8 cellular contexts compared by ENCODE assay signal in the genomic region with DNA sequence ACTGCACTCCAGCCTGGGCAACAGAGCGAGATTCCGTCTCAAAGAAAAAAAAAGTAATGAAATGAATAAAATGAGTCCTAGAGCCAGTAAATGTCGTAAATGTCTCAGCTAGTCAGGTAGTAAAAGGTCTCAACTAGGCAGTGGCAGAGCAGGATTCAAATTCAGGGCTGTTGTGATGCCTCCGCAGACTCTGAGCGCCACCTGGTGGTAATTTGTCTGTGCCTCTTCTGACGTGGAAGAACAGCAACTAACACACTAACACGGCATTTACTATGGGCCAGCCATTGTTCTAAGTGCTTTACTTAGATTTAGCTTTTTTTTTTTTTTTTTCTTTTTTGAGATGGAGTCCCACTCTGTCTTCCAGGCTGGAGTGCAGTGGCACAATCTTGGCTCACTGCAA. TPM values are rescaled to one million over a fixed set of nuclear protein-coding genes. Genes with fewer than 3 reads are reported as not detected.
DNase-seq lines count a peak whose midpoint lies in the region; ATAC-seq and TF ChIP-seq lines count a peak whose summit lies in the region.

No MANE protein-coding gene starts in this region.

- DNase-seq in HK-2 (ENCODE audit: unreplicated experiment) = peak; percentile 68
- peak; percentile 70 for DNase-seq in activated CD8-positive, alpha-beta memory T cell treated with anti-CD3 and anti-CD28 coated beads, Interleukin-2, amount 50 U/mL, for 24 hours (ENCODE audit: extremely low read depth)
- peak; percentile 82 to 91 for DNase-seq in erythroblast (lab: John Stamatoyannopoulos, UW)
- peak; percentile 68 to 88 (median 84) for DNase-seq in naive thymus-derived CD4-positive, alpha-beta T cell
- DNase-seq in stimulated activated effector memory CD8-positive, alpha-beta T cell treated with anti-CD3 and anti-CD28 coated beads, Interleukin-12 subunit alpha, Interleukin-12 subunit beta, amount 100 ng/mL, for 72 hours (ENCODE audit: low spot score in 2 of 2) = peak; percentile 83 to 90

- CTCF ChIA-PET in naive thymus-derived CD4-positive, alpha-beta T cell (lab: Charles Lee) = interaction anchor here (0.6 to 2.0 kb wide), 20 partner anchors 11 to 573 kb away, joined by 3 to 11 read pairs (median 4); no protein-coding TSS in a partner anchor

- H3K4me3 ChIP-seq in OCI-LY3 (ENCODE audit: low read length) = no peak overlapping the region
- H3K4me3 ChIP-seq in naive thymus-derived CD4-positive, alpha-beta T cell (ENCODE audit: low read length) = no peak overlapping the region

- H3K4me1 ChIP-seq in OCI-LY3 (ENCODE audit: low read length) = no peaks in the 10 kb centered on the region
- H3K4me1 ChIP-seq in naive thymus-derived CD4-positive, alpha-beta T cell (ENCODE audit: control insufficient read depth in 2 of 2, insufficient read depth in 2 of 2, low read length in 2 of 2) = no peaks in the 10 kb centered on the region

- H3K27ac Mint-ChIP-seq in naive thymus-derived CD4-positive, alpha-beta T cell = peak overlapping the region in 4 of 9 donors; percentile 44 to 78 (median 58)
- H3K27ac Mint-ChIP-seq in stimulated activated effector memory CD8-positive, alpha-beta T cell treated with anti-CD3 and anti-CD28 coated beads, Interleukin-12 subunit alpha, Interleukin-12 subunit beta, amount 100 ng/mL, for 72 hours = no peak overlapping the region

- H3K4me2 ChIP-seq in OCI-LY3 (ENCODE audit: low read length) = no peak overlapping the region

- peaks cover 0 to 1% (median 0%) of the 10 kb centered on the region in 11 donors for H3K9me3 Mint-ChIP-seq in naive thymus-derived CD4-positive, alpha-beta T cell
- H3K9me3 Mint-ChIP-seq in stimulated activated effector memory CD8-positive, alpha-beta T cell treated with anti-CD3 and anti-CD28 coated beads, Interleukin-12 subunit alpha, Interleukin-12 subunit beta, amount 100 ng/mL, for 72 hours = no peaks in the 10 kb centered on the region

- H3K9me3 ChIP-seq in OCI-LY3 (ENCODE audit: insufficient read depth, low read length) = no peaks in the 10 kb centered on the region
- H3K9me3 ChIP-seq in naive thymus-derived CD4-positive, alpha-beta T cell (ENCODE audit: control insufficient read depth in 2 of 3, low read length in 3 of 3) = no peaks in the 10 kb centered on the region

- intact Hi-C loops in naive thymus-derived CD4-positive, alpha-beta T cell (cut with micrococcal nuclease) = loop anchor here (1.0 to 2.0 kb wide), 8 partner anchors 17 to 482 kb away; no protein-coding TSS in a partner anchor

- TF ChIP-seq POLR2A in erythroblast (IDR thresholded peaks at IDR 0.05; ENCODE audit: low read length) = no peak

- H2AFZ ChIP-seq in OCI-LY3 (ENCODE audit: low read depth, low read length) = no peak overlapping the region

- H3K27me3 Mint-ChIP-seq in naive thymus-derived CD4-positive, alpha-beta T cell = peaks cover 0 to 29% (median 15%) of the 10 kb centered on the region in 5 donors

- TF ChIP-seq CTCF in C4-2B (conservative IDR thresholded peaks at IDR 0.05) = peak; percentile 79
- peak; percentile 92 for TF ChIP-seq CTCF in OCI-LY3 (IDR thresholded peaks at IDR 0.05; ENCODE audit: low read depth, low read length)

- no peaks in the 10 kb centered on the region for H4K20me1 ChIP-seq in OCI-LY3 (ENCODE audit: insufficient read depth, low read length)

- POLR2A ChIA-PET in naive thymus-derived CD4-positive, alpha-beta T cell (lab: Charles Lee) = interaction anchor here (0.6 to 0.7 kb wide), 2 partner anchors 198 to 481 kb away, joined by 3 read pairs; no protein-coding TSS in a partner anchor

- H3K27me3 ChIP-seq in OCI-LY3 (ENCODE audit: low read depth, low read length) = peaks cover 5% of the 10 kb centered on the region
- no peaks in the 10 kb centered on the region for H3K27me3 ChIP-seq in naive thymus-derived CD4-positive, alpha-beta T cell (ENCODE audit: control insufficient read depth in 2 of 2, insufficient read depth in 2 of 2, low read length in 2 of 2)

- no peaks in the 10 kb centered on the region for H3K79me2 ChIP-seq in OCI-LY3 (ENCODE audit: low read length)

- peak; percentile 96 for ATAC-seq in naive thymus-derived CD4-positive, alpha-beta T cell
- ATAC-seq in stimulated activated effector memory CD8-positive, alpha-beta T cell treated with anti-CD3 and anti-CD28 coated beads, Interleukin-12 subunit alpha, Interleukin-12 subunit beta, amount 100 ng/mL, for 72 hours = peak; percentile 94
- no peak for ATAC-seq in GM18907 (IDR thresholded peaks at IDR 0.05; ENCODE audit: unreplicated experiment)

- H3K36me3 Mint-ChIP-seq in naive thymus-derived CD4-positive, alpha-beta T cell = no peaks in the 10 kb centered on the region
- no peaks in the 10 kb centered on the region for H3K36me3 Mint-ChIP-seq in stimulated activated effector memory CD8-positive, alpha-beta T cell treated with anti-CD3 and anti-CD28 coated beads, Interleukin-12 subunit alpha, Interleukin-12 subunit beta, amount 100 ng/mL, for 72 hours

- H3K27ac ChIP-seq in C4-2B (no peak overlapping the region), OCI-LY3 (ENCODE audit: low read length) (no peak overlapping the region)
- H3K27ac ChIP-seq in naive thymus-derived CD4-positive, alpha-beta T cell (ENCODE audit: low read depth, low read length) = no peak overlapping the region

- no peak overlapping the region for H3K9ac ChIP-seq in OCI-LY3 (ENCODE audit: low read length)

- H3K36me3 ChIP-seq in OCI-LY3 (replicated peaks; ENCODE audit: low read depth, low read length) = no peaks in the 10 kb centered on the region
- no peaks in the 10 kb centered on the region for H3K36me3 ChIP-seq in naive thymus-derived CD4-positive, alpha-beta T cell (ENCODE audit: control insufficient read depth in 2 of 3, insufficient read depth in 3 of 3, low read length in 3 of 3)

- H3K4me1 Mint-ChIP-seq in naive thymus-derived CD4-positive, alpha-beta T cell = peaks cover 0 to 3% (median 0%) of the 10 kb centered on the region in 7 donors
- no peaks in the 10 kb centered on the region for H3K4me1 Mint-ChIP-seq in stimulated activated effector memory CD8-positive, alpha-beta T cell treated with anti-CD3 and anti-CD28 coated beads, Interleukin-12 subunit alpha, Interleukin-12 subunit beta, amount 100 ng/mL, for 72 hours

- no peak overlapping the region for H3K4me3 Mint-ChIP-seq in naive thymus-derived CD4-positive, alpha-beta T cell
- no peak overlapping the region for H3K4me3 Mint-ChIP-seq in stimulated activated effector memory CD8-positive, alpha-beta T cell treated with anti-CD3 and anti-CD28 coated beads, Interleukin-12 subunit alpha, Interleukin-12 subunit beta, amount 100 ng/mL, for 72 hours

RNA-seq across cellular contexts. Expression of a gene that starts 30.2 kb away (rescaled TPM):
- 1 to 10 TPM in 1 of 5 experiments, under 1 TPM in 2, not detected in 2; 0.32 to 1.1 (median 0.96) TPM for total RNA-seq in naive thymus-derived CD4-positive, alpha-beta T cell
- polyA plus RNA-seq in naive thymus-derived CD4-positive, alpha-beta T cell = not detected

RNA-seq across cellular contexts. Expression of a gene that starts 48.6 kb away (rescaled TPM):
- total RNA-seq in naive thymus-derived CD4-positive, alpha-beta T cell = 1 to 10 TPM in 2 of 5 experiments, under 1 TPM in 3; 0.24 to 4.1 (median 0.74) TPM
- not detected for polyA plus RNA-seq in naive thymus-derived CD4-positive, alpha-beta T cell

RNA-seq across cellular contexts. Expression of a gene that starts 56.2 kb away (rescaled TPM):
- total RNA-seq in naive thymus-derived CD4-positive, alpha-beta T cell = not detected
- not detected for polyA plus RNA-seq in naive thymus-derived CD4-positive, alpha-beta T cell
